ENCODE assay signal across 12 cellular contexts in the genomic region with DNA sequence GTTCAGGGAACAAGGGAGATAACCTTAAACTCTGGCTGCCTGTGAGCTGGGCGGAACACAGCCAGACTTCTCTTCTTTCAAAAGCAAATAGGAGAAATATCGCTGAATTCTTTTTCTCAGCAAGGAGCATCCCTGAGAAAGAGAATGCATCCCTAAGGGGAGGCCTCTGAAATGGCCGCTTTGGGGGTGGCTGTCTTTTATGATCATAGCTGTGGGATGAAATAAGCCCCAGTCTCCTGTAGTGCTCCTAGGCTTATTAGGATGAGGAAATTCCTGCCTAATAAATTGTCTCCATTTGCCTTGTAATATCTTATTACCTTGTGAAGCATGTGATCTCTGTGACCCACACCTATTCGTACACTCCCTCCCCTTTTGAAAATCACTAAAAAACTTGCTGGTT. TPM values are rescaled to one million over a fixed set of nuclear protein-coding genes. Genes with fewer than 3 reads are reported as not detected.
"Had no signal": no experiment of that assay in that cellular context is flagged by ENCODE, and none has a peak within 500 bp of the region (broad histone marks: within the 10 kb centered on the region; RNA-seq: fewer than 3 reads in every experiment).

No MANE protein-coding gene starts in this region.

RNA-seq across cellular contexts. Expression of gene OR2Y1, which starts 39.4 kb away (rescaled TPM):
- total RNA-seq: OCI-LY7, PC-3, PC-9, Peyer's patch, Right ventricle myocardium inferior, Right ventricle myocardium superior, RPMI7951, SJCRH30, SJSA1, SK-MEL-5, T-cell had no signal
- polyA plus RNA-seq: SK-N-SH had no signal

RNA-seq across cellular contexts. Expression of gene FLT4, which starts 51.0 kb away (rescaled TPM):
- total RNA-seq: OCI-LY7, PC-3, PC-9, RPMI7951, SJSA1 had no signal
